Comparison of ENCODE assay signal across 20 cellular contexts in genomic region chr1:238177351-238177750, GRCh38.
"Had no signal": no experiment of that assay in that cellular context is flagged by ENCODE, and none has a peak within 500 bp of the region (broad histone marks: within the 10 kb centered on the region; RNA-seq: fewer than 3 reads in every experiment).

No MANE protein-coding gene starts in this region.

- H3K4me3 ChIP-seq: cardiac muscle cell, left lung, right lobe of liver, suprapubic skin, transverse colon, vagina had no signal

- H3K4me1 ChIP-seq: left lung, parathyroid adenoma, right lobe of liver, suprapubic skin, transverse colon, vagina had no signal

- H3K36me3 ChIP-seq: cardiac muscle cell, left lung, neutrophil, right lobe of liver, suprapubic skin, transverse colon, vagina had no signal

- H3K9ac ChIP-seq: parathyroid adenoma had no signal

- H3K27ac ChIP-seq: cardiac muscle cell, left lung, neutrophil, parathyroid adenoma, right lobe of liver, suprapubic skin, transverse colon, vagina, VCaP had no signal

- H3K27me3 ChIP-seq: cardiac muscle cell, left lung, neutrophil, right lobe of liver, suprapubic skin, transverse colon, vagina had no signal

- ATAC-seq: activated T-cell treated with anti-CD3 and anti-CD28 coated beads, Interleukin-2, amount 50 U/mL, for 72 hours; left lung; naive thymus-derived CD4-positive, alpha-beta T cell; right lobe of liver had no signal

- H3K9me3 ChIP-seq: neutrophil, right lobe of liver, vagina had no signal

- DNase-seq: activated CD4-positive, alpha-beta T cell treated with anti-CD3 and anti-CD28 coated beads for 1 hour; activated effector memory CD4-positive, alpha-beta T cell treated with anti-CD3 and anti-CD28 coated beads, Interleukin-2, amount 50 U/mL, for 16 hours; activated T-cell treated with anti-CD3 and anti-CD28 coated beads, Interleukin-2, amount 50 U/mL, for 72 hours; dermis blood vessel endothelial cell; effector memory CD4-positive, alpha-beta T cell; foreskin fibroblast; hypothalamus; naive thymus-derived CD4-positive, alpha-beta T cell; right lobe of liver; small intestine; stimulated activated CD4-positive, alpha-beta T cell treated with anti-CD3 and anti-CD28 coated beads, Interleukin-15, amount 100 ng/mL, for 24 hours; stimulated activated CD4-positive, alpha-beta T cell treated with anti-CD3 and anti-CD28 coated beads, Interleukin-2, amount 100 ng/mL, for 48 hours; transverse colon had no signal
